17 cellular contexts compared by ENCODE assay signal in genomic region chr6:116070990-116071389, GRCh38. TPM values are rescaled to one million over a fixed set of nuclear protein-coding genes. Genes with fewer than 3 reads are reported as not detected.
"Had no signal": no experiment of that assay in that cellular context is flagged by ENCODE, and none has a peak within 500 bp of the region (broad histone marks: within the 10 kb centered on the region; RNA-seq: fewer than 3 reads in every experiment).

No MANE protein-coding gene starts in this region.

- H2AFZ ChIP-seq: parathyroid adenoma had no signal

- H3K36me3 ChIP-seq: esophagus muscularis mucosa, stomach, thoracic aorta had no signal

- H3K27me3 ChIP-seq: dorsolateral prefrontal cortex, esophagus muscularis mucosa, stomach had no signal

- H3K9ac ChIP-seq: parathyroid adenoma had no signal

- H3K4me1 ChIP-seq: esophagus muscularis mucosa, parathyroid adenoma had no signal

- H3K27ac ChIP-seq: dorsolateral prefrontal cortex, esophagus muscularis mucosa, parathyroid adenoma, skin epidermis, stomach had no signal

- ATAC-seq: activated CD4-positive, CD25-positive, alpha-beta regulatory T cell treated with anti-CD3 and anti-CD28 coated beads, Interleukin-2, amount 50 U/mL, for 24 hours; activated T-cell treated with anti-CD3 and anti-CD28 coated beads, Interleukin-2, amount 50 U/mL, for 4 hours; left cardiac atrium; naive thymus-derived CD4-positive, alpha-beta T cell had no signal

- H3K36me3 Mint-ChIP-seq: activated naive CD8-positive, alpha-beta T cell; naive thymus-derived CD4-positive, alpha-beta T cell had no signal

- H3K9me3 Mint-ChIP-seq: activated T-cell treated with anti-CD3 and anti-CD28 coated beads, Interleukin-2, amount 50 U/mL, for 4 hours; naive thymus-derived CD4-positive, alpha-beta T cell had no signal

- H3K4me3 ChIP-seq: dorsolateral prefrontal cortex, esophagus muscularis mucosa, lung, skin epidermis, stomach, thoracic aorta had no signal

- DNase-seq: activated CD4-positive, alpha-beta T cell treated with anti-CD3 and anti-CD28 coated beads, Interleukin-2, amount 50 U/mL, for 48 hours; activated gamma-delta T cell; activated T-cell treated with anti-CD3 and anti-CD28 coated beads, Interleukin-2, amount 50 U/mL, for 4 hours; amygdala; dorsolateral prefrontal cortex; glutamatergic neuron; left cardiac atrium; naive thymus-derived CD4-positive, alpha-beta T cell; stomach had no signal

- H3K27ac Mint-ChIP-seq: activated naive CD8-positive, alpha-beta T cell; naive thymus-derived CD4-positive, alpha-beta T cell had no signal

- H3K79me2 ChIP-seq: parathyroid adenoma had no signal

- H3K4me1 Mint-ChIP-seq: naive thymus-derived CD4-positive, alpha-beta T cell had no signal

- H3K4me3 Mint-ChIP-seq: activated naive CD8-positive, alpha-beta T cell; activated T-cell treated with anti-CD3 and anti-CD28 coated beads, Interleukin-2, amount 50 U/mL, for 4 hours; naive thymus-derived CD4-positive, alpha-beta T cell had no signal

- H3K9me3 ChIP-seq: esophagus muscularis mucosa, stomach, thoracic aorta had no signal

RNA-seq across cellular contexts. Expression of gene FRK, which starts 10.3 kb away (rescaled TPM):
- polyA plus RNA-seq: naive thymus-derived CD4-positive, alpha-beta T cell had no signal

RNA-seq across cellular contexts. Expression of gene COL10A1, which starts 54.9 kb away (rescaled TPM):
- total RNA-seq: activated T-cell treated with anti-CD3 and anti-CD28 coated beads, Interleukin-2, amount 50 U/mL, for 4 hours; esophagus muscularis mucosa; left cardiac atrium; naive thymus-derived CD4-positive, alpha-beta T cell had no signal
- polyA plus RNA-seq: lung, stomach, urinary bladder had no signal
